ENCODE assay signal across 1 cellular context in genomic region chr7:156610130-156610529, GRCh38.
TF ChIP-seq lines count a peak whose summit lies in the region.

No MANE protein-coding gene starts in this region.

TF ChIP-seq in HepG2, 621 proteins besides CTCF, POLR2A, EP300 and RAD21:
- no peak for TF ChIP-seq HNRNPK (IDR thresholded peaks at IDR 0.05; ENCODE audit: low read depth, low read length, poor library complexity, severe bottlenecking)
- no peak for TF ChIP-seq MED8 (CRISPR knock-in tag; IDR thresholded peaks at IDR 0.05; ENCODE audit: insufficient replicate concordance)
- no peak for TF ChIP-seq ZNF550 (CRISPR knock-in tag; IDR thresholded peaks at IDR 0.05; ENCODE audit: borderline replicate concordance)
- no peak for TF ChIP-seq ZBTB3 (CRISPR knock-in tag; IDR thresholded peaks at IDR 0.05; ENCODE audit: borderline replicate concordance, low read depth)
- TF ChIP-seq XRCC5 (optimal IDR thresholded peaks at IDR 0.05; ENCODE audit: low read length), result no peak
- no peak for TF ChIP-seq HNF4A (CRISPR knock-in tag; IDR thresholded peaks at IDR 0.05)
- TF ChIP-seq ZNF543 (CRISPR knock-in tag; IDR thresholded peaks at IDR 0.05), result no peak
- TF ChIP-seq ZNF143 (CRISPR knock-in tag; IDR thresholded peaks at IDR 0.05), result no peak
- no peak for TF ChIP-seq ZNF17 (CRISPR knock-in tag; IDR thresholded peaks at IDR 0.05)
- TF ChIP-seq WIZ (CRISPR knock-in tag; IDR thresholded peaks at IDR 0.05), result no peak
- no peak for TF ChIP-seq ZNF180 (CRISPR knock-in tag; IDR thresholded peaks at IDR 0.05; ENCODE audit: borderline replicate concordance, low read depth)
- no peak for TF ChIP-seq ZNF800 (CRISPR knock-in tag; IDR thresholded peaks at IDR 0.05)
- TF ChIP-seq ZFAT (CRISPR knock-in tag; conservative IDR thresholded peaks at IDR 0.05), result no peak
- TF ChIP-seq RFX1 (IDR thresholded peaks at IDR 0.05), result no peak
- peak; percentile 30 for TF ChIP-seq PRPF4 (IDR thresholded peaks at IDR 0.05; ENCODE audit: low read depth, low read length, poor library complexity, severe bottlenecking)
- peak; percentile 91 for TF ChIP-seq ZBTB38 (CRISPR knock-in tag; IDR thresholded peaks at IDR 0.05)
- no peak for TF ChIP-seq ZKSCAN1 (IDR thresholded peaks at IDR 0.05; ENCODE audit: low read length)
- TF ChIP-seq ZNF136 (CRISPR knock-in tag; IDR thresholded peaks at IDR 0.05; ENCODE audit: low read depth), result no peak
- TF ChIP-seq ZNF589 (CRISPR knock-in tag; conservative IDR thresholded peaks at IDR 0.05), result 0 out of 2 replicates have a peak, but pooled peaks have one; percentile 35
- TF ChIP-seq E2F2 (CRISPR knock-in tag; IDR thresholded peaks at IDR 0.05; ENCODE audit: borderline replicate concordance), result no peak
- no peak for TF ChIP-seq FOXK1 (CRISPR knock-in tag; IDR thresholded peaks at IDR 0.05; ENCODE audit: borderline replicate concordance, low read depth)
- TF ChIP-seq RFX5 (IDR thresholded peaks at IDR 0.05; ENCODE audit: low read depth, low read length), result no peak
- TF ChIP-seq RCOR2 (CRISPR knock-in tag; IDR thresholded peaks at IDR 0.05), result no peak
- no peak for TF ChIP-seq ZNF672 (CRISPR knock-in tag; IDR thresholded peaks at IDR 0.05)
- TF ChIP-seq SALL1 (CRISPR knock-in tag; IDR thresholded peaks at IDR 0.05), result 0 out of 2 replicates have a peak, but pooled peaks have one; percentile 12
- no peak for TF ChIP-seq ZSCAN25 (CRISPR knock-in tag; IDR thresholded peaks at IDR 0.05)
- TF ChIP-seq ZSCAN22 (CRISPR knock-in tag; IDR thresholded peaks at IDR 0.05), result no peak
- peak; percentile 55 for TF ChIP-seq ZNF687 (CRISPR knock-in tag; IDR thresholded peaks at IDR 0.05)
- 0 out of 2 replicates have a peak, but pooled peaks have one; percentile 6 for TF ChIP-seq GABPB1 (CRISPR knock-in tag; IDR thresholded peaks at IDR 0.05)
- TF ChIP-seq ZNF784 (CRISPR knock-in tag; IDR thresholded peaks at IDR 0.05; ENCODE audit: borderline replicate concordance), result no peak
- TF ChIP-seq SKI (IDR thresholded peaks at IDR 0.05; ENCODE audit: partially characterized antibody), result no peak
- TF ChIP-seq HDAC2 (CRISPR knock-in tag; IDR thresholded peaks at IDR 0.05), result no peak
- TF ChIP-seq ATF5 (CRISPR knock-in tag; IDR thresholded peaks at IDR 0.05; ENCODE audit: low read depth), result no peak
- no peak for TF ChIP-seq NR2F2 (IDR thresholded peaks at IDR 0.05; ENCODE audit: borderline replicate concordance, low read depth)
- TF ChIP-seq ZNF552 (CRISPR knock-in tag; IDR thresholded peaks at IDR 0.05; ENCODE audit: borderline replicate concordance), result no peak
- no peak for TF ChIP-seq HES4 (CRISPR knock-in tag; IDR thresholded peaks at IDR 0.05; ENCODE audit: borderline replicate concordance)
- TF ChIP-seq ZBTB34 (CRISPR knock-in tag; IDR thresholded peaks at IDR 0.05), result no peak
- TF ChIP-seq SATB2 (CRISPR knock-in tag; IDR thresholded peaks at IDR 0.05), result no peak
- TF ChIP-seq GMEB2 (CRISPR knock-in tag; IDR thresholded peaks at IDR 0.05; ENCODE audit: low read depth), result no peak
- TF ChIP-seq MAZ (IDR thresholded peaks at IDR 0.05; ENCODE audit: borderline replicate concordance, low read depth, low read length), result no peak
- no peak for TF ChIP-seq MAZ (CRISPR knock-in tag; IDR thresholded peaks at IDR 0.05; ENCODE audit: low read depth)
- no peak for TF ChIP-seq ARID3A (IDR thresholded peaks at IDR 0.05; ENCODE audit: low read depth, low read length)
